Comparison of ENCODE assay signal across 21 cellular contexts in the genomic region with DNA sequence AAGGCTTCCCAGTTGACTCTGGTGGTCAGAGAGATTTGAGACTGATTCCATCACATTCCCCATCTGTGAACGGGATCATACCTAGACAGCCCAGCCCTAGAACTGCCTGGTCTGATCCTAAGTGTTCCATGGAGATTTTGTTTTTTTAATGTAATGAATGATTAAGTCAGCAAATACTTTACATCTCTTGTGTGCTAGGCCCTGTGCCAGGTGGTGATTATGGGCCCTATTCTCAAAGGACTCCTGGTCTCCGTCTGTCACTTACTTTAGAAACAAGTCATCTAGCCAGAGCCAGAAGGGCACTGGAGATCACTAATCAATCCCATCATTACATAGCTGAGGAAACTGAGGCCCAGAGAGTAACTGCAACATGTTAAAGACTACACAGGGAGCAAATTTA. TPM values are rescaled to one million over a fixed set of nuclear protein-coding genes. Genes with fewer than 3 reads are reported as not detected.
DNase-seq lines count a peak whose midpoint lies in the region; ATAC-seq and TF ChIP-seq lines count a peak whose summit lies in the region.
"Had no signal": no experiment of that assay in that cellular context is flagged by ENCODE, and none has a peak within 500 bp of the region (broad histone marks: within the 10 kb centered on the region; RNA-seq: fewer than 3 reads in every experiment).

No MANE protein-coding gene starts in this region.

- intact Hi-C loops in left ventricle myocardium inferior (cut with micrococcal nuclease) = no loop called here
- intact Hi-C loops in right cardiac atrium (cut with DNase I) = no loop called here
- intact Hi-C loops in vagina (cut with DNase I) = no loop called here

- ATAC-seq in right cardiac atrium (no peak), HG03196 (IDR thresholded peaks at IDR 0.05; ENCODE audit: unreplicated experiment) (no peak)
- no peak for ATAC-seq in natural killer cell treated with Interleukin-12 subunit alpha and Interleukin-12 subunit beta and Interleukin-15 and Interleukin-18, amount 100 ng/mL, for 72 hours
- ATAC-seq: GM12878 had no signal

- 71% methylated on average over 2 of the region's 2 CpGs for WGBS in right cardiac atrium
- WGBS in endodermal cell (ENCODE audit: insufficient coverage in 1 of 2, insufficient read length in 1 of 2), 2 experiments = 92 to 100% methylated on average over 2 of the region's 2 CpGs

- H3K4me3 Mint-ChIP-seq in natural killer cell treated with Interleukin-12 subunit alpha and Interleukin-12 subunit beta and Interleukin-15 and Interleukin-18, amount 100 ng/mL, for 72 hours = peak overlapping the region; percentile 36
- no peak overlapping the region for H3K4me3 Mint-ChIP-seq in endodermal cell
- H3K4me3 Mint-ChIP-seq: activated CD4-positive, alpha-beta memory T cell treated with anti-CD3 and anti-CD28 coated beads for 36 hours had no signal

- H3K4me3 ChIP-seq in left ventricle myocardium inferior = no peak overlapping the region
- no peak overlapping the region for H3K4me3 ChIP-seq in right cardiac atrium (ENCODE audit: low read length)
- H3K4me3 ChIP-seq in adipocyte (ENCODE audit: low read length) = no peak overlapping the region
- H3K4me3 ChIP-seq in vagina = no peak overlapping the region
- no peak overlapping the region for H3K4me3 ChIP-seq in endodermal cell (ENCODE audit: low read length)
- H3K4me3 ChIP-seq: GM12878 had no signal

- no peak overlapping the region for H3K27ac Mint-ChIP-seq in natural killer cell treated with Interleukin-12 subunit alpha and Interleukin-12 subunit beta and Interleukin-15 and Interleukin-18, amount 100 ng/mL, for 72 hours
- no peak overlapping the region for H3K27ac Mint-ChIP-seq in endodermal cell
- H3K27ac Mint-ChIP-seq: activated CD4-positive, alpha-beta memory T cell treated with anti-CD3 and anti-CD28 coated beads for 36 hours had no signal

- H3K9me3 Mint-ChIP-seq in natural killer cell treated with Interleukin-12 subunit alpha and Interleukin-12 subunit beta and Interleukin-15 and Interleukin-18, amount 100 ng/mL, for 72 hours = no peaks in the 10 kb centered on the region
- no peaks in the 10 kb centered on the region for H3K9me3 Mint-ChIP-seq in endodermal cell
- H3K9me3 Mint-ChIP-seq: activated CD4-positive, alpha-beta memory T cell treated with anti-CD3 and anti-CD28 coated beads for 36 hours had no signal

- H3K9ac ChIP-seq in adipocyte (ENCODE audit: low read length) = no peak overlapping the region
- no peak overlapping the region for H3K9ac ChIP-seq in endodermal cell (ENCODE audit: extremely low read depth, low read length, poor library complexity, severe bottlenecking)
- H3K9ac ChIP-seq: GM23248, KMS-11, SK-N-SH had no signal

- H3K27me3 Mint-ChIP-seq in natural killer cell treated with Interleukin-12 subunit alpha and Interleukin-12 subunit beta and Interleukin-15 and Interleukin-18, amount 100 ng/mL, for 72 hours = peaks cover 0 to 3% of the 10 kb centered on the region in 2 donors
- H3K27me3 Mint-ChIP-seq in endodermal cell (ENCODE audit: insufficient read depth) = peaks cover 17% of the 10 kb centered on the region
- H3K27me3 Mint-ChIP-seq: activated CD4-positive, alpha-beta memory T cell treated with anti-CD3 and anti-CD28 coated beads for 36 hours had no signal

- peaks cover 66% of the 10 kb centered on the region for H3K4me1 ChIP-seq in left ventricle myocardium inferior
- H3K4me1 ChIP-seq in right cardiac atrium (ENCODE audit: control insufficient read depth, insufficient read depth, low read length) = peaks cover 9% of the 10 kb centered on the region
- H3K4me1 ChIP-seq in adipocyte (ENCODE audit: control insufficient read depth, insufficient read depth, low read length) = peaks cover 74% of the 10 kb centered on the region
- peaks cover 44% of the 10 kb centered on the region for H3K4me1 ChIP-seq in vagina
- no peaks in the 10 kb centered on the region for H3K4me1 ChIP-seq in endodermal cell (ENCODE audit: control insufficient read depth, insufficient read depth, low read length)

- TF ChIP-seq POLR2A in vagina (IDR thresholded peaks at IDR 0.05) = no peak

- DNase-seq in left ventricle myocardium inferior = no peak
- DNase-seq in right cardiac atrium = no peak
- DNase-seq in adipocyte (ENCODE audit: low read depth) = peak; percentile 17
- no peak for DNase-seq in natural killer cell treated with Interleukin-12 subunit alpha and Interleukin-12 subunit beta and Interleukin-15 and Interleukin-18, amount 100 ng/mL, for 72 hours (ENCODE audit: low spot score)
- DNase-seq in vagina (ENCODE audit: extremely low spot score in 2 of 2) = no peak
- DNase-seq in endodermal cell = no peak
- DNase-seq in medulla oblongata (ENCODE audit: extremely low spot score) = no peak
- DNase-seq: activated CD4-positive, alpha-beta memory T cell treated with anti-CD3 and anti-CD28 coated beads for 36 hours; activated CD4-positive, CD25-positive, alpha-beta regulatory T cell; activated T-cell treated with anti-CD3 and anti-CD28 coated beads for 4 hours; central memory CD4-positive, alpha-beta T cell; DMS153; foreskin melanocyte; GM23248; NCI-H2029; nucleus accumbens; SK-N-SH; stimulated activated CD4-positive, alpha-beta T cell treated with anti-CD3 and anti-CD28 coated beads, Interleukin-12 subunit alpha, Interleukin-12 subunit beta, amount 100 ng/mL, for 4 hours had no signal

- no peaks in the 10 kb centered on the region for H3K27me3 ChIP-seq in left ventricle myocardium inferior (ENCODE audit: low read depth)
- no peaks in the 10 kb centered on the region for H3K27me3 ChIP-seq in right cardiac atrium (ENCODE audit: control insufficient read depth, insufficient read depth)
- no peaks in the 10 kb centered on the region for H3K27me3 ChIP-seq in adipocyte (replicated peaks; ENCODE audit: control insufficient read depth, insufficient read depth, low read length)
- H3K27me3 ChIP-seq in vagina = no peaks in the 10 kb centered on the region
- H3K27me3 ChIP-seq in endodermal cell (ENCODE audit: control insufficient read depth, insufficient read depth, low read length, poor library complexity, severe bottlenecking) = no peaks in the 10 kb centered on the region

- no peaks in the 10 kb centered on the region for H3K36me3 Mint-ChIP-seq in natural killer cell treated with Interleukin-12 subunit alpha and Interleukin-12 subunit beta and Interleukin-15 and Interleukin-18, amount 100 ng/mL, for 72 hours
- peaks cover 4% of the 10 kb centered on the region for H3K36me3 Mint-ChIP-seq in endodermal cell (ENCODE audit: low read depth)

- H3K27ac ChIP-seq in left ventricle myocardium inferior (replicated peaks) = peak overlapping the region; percentile 97
- H3K27ac ChIP-seq in right cardiac atrium (ENCODE audit: low read length) = no peak overlapping the region
- H3K27ac ChIP-seq in vagina = peak overlapping the region; percentile 94
- H3K27ac ChIP-seq in endodermal cell (ENCODE audit: low read depth, low read length) = no peak overlapping the region
- H3K27ac ChIP-seq: GM23248, KMS-11 had no signal

- TF ChIP-seq CTCF in left ventricle myocardium inferior (IDR thresholded peaks at IDR 0.05; ENCODE audit: borderline replicate concordance) (no peak), vagina (IDR thresholded peaks at IDR 0.05) (no peak), endodermal cell (conservative IDR thresholded peaks at IDR 0.05) (no peak)

- H3K36me3 ChIP-seq in left ventricle myocardium inferior (peaks cover 6% of the 10 kb centered on the region), adipocyte (ENCODE audit: control insufficient read depth, insufficient read depth, low read length, severe bottlenecking) (peaks cover 3% of the 10 kb centered on the region), vagina (no peaks in the 10 kb centered on the region), endodermal cell (ENCODE audit: control insufficient read depth, insufficient read depth, low read length) (no peaks in the 10 kb centered on the region)

- no peaks in the 10 kb centered on the region for H3K9me3 ChIP-seq in left ventricle myocardium inferior (replicated peaks)
- no peaks in the 10 kb centered on the region for H3K9me3 ChIP-seq in right cardiac atrium (ENCODE audit: control insufficient read depth, low read length)
- H3K9me3 ChIP-seq in adipocyte (ENCODE audit: control insufficient read depth, low read length) = no peaks in the 10 kb centered on the region
- H3K9me3 ChIP-seq in vagina = no peaks in the 10 kb centered on the region
- H3K9me3 ChIP-seq in endodermal cell (ENCODE audit: control insufficient read depth, low read length) = no peaks in the 10 kb centered on the region
- H3K9me3 ChIP-seq: SK-N-SH had no signal

- peaks cover 9 to 22% of the 10 kb centered on the region in 2 donors for H3K4me1 Mint-ChIP-seq in natural killer cell treated with Interleukin-12 subunit alpha and Interleukin-12 subunit beta and Interleukin-15 and Interleukin-18, amount 100 ng/mL, for 72 hours (ENCODE audit: low read depth in 2 of 2)
- peaks cover 17% of the 10 kb centered on the region for H3K4me1 Mint-ChIP-seq in endodermal cell

RNA-seq across cellular contexts. Expression of a gene that starts 1.1 kb away (rescaled TPM):
- 744 TPM for total RNA-seq in left ventricle myocardium inferior
- 1,000 to 10,000 TPM; 1,359 to 2,012 (median 1,429) TPM for total RNA-seq in right cardiac atrium
- 1,982 TPM for polyA plus RNA-seq in right cardiac atrium
- total RNA-seq in natural killer cell treated with Interleukin-12 subunit alpha and Interleukin-12 subunit beta and Interleukin-15 and Interleukin-18, amount 100 ng/mL, for 72 hours = not detected
- 3,069 TPM for total RNA-seq in vagina
- 10 to 100 TPM; 44.9 to 47.1 TPM for total RNA-seq in endodermal cell
- polyA plus RNA-seq in endodermal cell (2013, experiment 1 of 2) = 27.5 TPM
- 26.7 TPM for polyA plus RNA-seq in endodermal cell (2013, experiment 2 of 2)
- total RNA-seq: activated CD4-positive, alpha-beta memory T cell treated with anti-CD3 and anti-CD28 coated beads for 36 hours had no signal

Comparison
In these comparisons a context has a peak if more than half of its experiments do, and no peak if none do; other contexts are left out.
1. H3K27ac ChIP-seq: peak in left ventricle myocardium inferior (single experiment) and vagina (single experiment); none in right cardiac atrium (single experiment) and endodermal cell (single experiment).
2. RNA of a gene that starts 1.1 kb away (total RNA-seq): 3,069 TPM in vagina (single experiment), 1,359 to 2,012 TPM in right cardiac atrium, 744 TPM in left ventricle myocardium inferior (single experiment) and 44.9 to 47.1 TPM in endodermal cell; not detected in natural killer cell treated with Interleukin-12 subunit alpha and Interleukin-12 subunit beta and Interleukin-15 and Interleukin-18, amount 100 ng/mL, for 72 hours; every median in the first group is over 10 times any median in the second.